ENCODE assay signal across 1 cellular context in genomic region chr7:141739250-141739649, GRCh38.
TF ChIP-seq lines count a peak whose summit lies in the region.

No MANE protein-coding gene starts in this region.

TF ChIP-seq in HCT116, 20 proteins besides CTCF, POLR2A, EP300 and RAD21 (continued from another document):
- no peak for TF ChIP-seq REST (IDR thresholded peaks at IDR 0.05; ENCODE audit: low read depth)
- no peak for TF ChIP-seq MAX (IDR thresholded peaks at IDR 0.05)
- no peak for TF ChIP-seq FOSL1 (IDR thresholded peaks at IDR 0.05; ENCODE audit: low read depth)
